8 cellular contexts compared by ENCODE assay signal in the genomic region with DNA sequence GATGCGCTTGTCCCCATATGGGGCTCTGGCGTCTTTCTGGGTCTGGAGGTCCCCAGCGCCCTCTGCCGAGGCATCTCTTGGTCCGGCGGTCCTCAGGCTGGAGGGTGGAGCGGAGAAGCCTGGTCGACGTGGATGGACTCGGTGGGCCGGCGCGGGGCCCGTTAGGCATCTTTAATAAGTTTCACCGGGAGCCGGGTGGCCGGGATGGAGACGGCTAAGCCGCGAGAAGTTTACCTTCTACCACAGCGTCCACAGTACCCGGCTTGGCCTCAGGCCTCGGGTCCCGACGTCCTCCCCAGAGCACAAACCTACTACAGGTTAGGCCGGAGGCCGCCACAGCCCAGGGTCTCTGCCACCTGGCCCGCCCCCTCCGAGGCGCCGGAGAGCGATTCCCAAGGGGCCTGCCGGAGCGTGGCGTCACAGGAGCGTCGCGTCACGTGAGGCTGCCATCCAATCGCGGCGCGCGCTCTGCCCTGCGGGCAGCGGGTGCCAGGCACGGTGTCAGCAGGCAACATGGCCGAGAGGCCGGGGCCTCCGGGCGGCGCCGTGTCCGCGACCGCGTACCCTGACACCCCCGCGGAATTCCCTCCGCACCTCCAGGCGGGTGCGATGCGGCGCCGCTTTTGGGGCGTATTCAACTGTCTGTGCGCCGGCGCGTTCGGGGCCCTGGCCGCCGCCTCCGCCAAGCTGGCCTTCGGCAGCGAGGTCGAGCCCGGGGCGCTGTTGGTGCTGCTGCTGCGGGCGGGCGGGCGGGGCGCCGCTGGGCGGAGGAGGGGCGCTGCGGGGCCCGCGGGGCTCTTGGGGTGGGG. TPM values are rescaled to one million over a fixed set of nuclear protein-coding genes. Genes with fewer than 3 reads are reported as not detected.
DNase-seq lines count a peak whose midpoint lies in the region; ATAC-seq, FAIRE-seq and TF ChIP-seq lines count a peak whose summit lies in the region.

A gene (plus strand): TSS at position 501 of the 809 bp plus-strand sequence. CDS start 13 bp downstream, at position 514.

- H3K27ac ChIP-seq in MM.1S (ENCODE audit: low read length) (peak within 1 kb of the TSS; percentile 62; the same call in 1 of the 2 replicates), ovary (peak within 1 kb of the TSS; percentile 72 to 79), thymus (ENCODE audit: low read depth) (peak within 1 kb of the TSS; percentile 95)

- no peaks in the 10 kb centered on the region for H3K9me2 ChIP-seq in MM.1S (replicated peaks; ENCODE audit: insufficient read depth, low read length)

- POLR2A ChIA-PET in activated naive CD8-positive, alpha-beta T cell treated with anti-CD3 and anti-CD28 coated beads, Interleukin-2, amount 10 ng/mL, durations not matched to agents 7 days and 5 days (lab: Charles Lee), result no interaction called here

- H3K4me1 Mint-ChIP-seq in activated naive CD8-positive, alpha-beta T cell treated with anti-CD3 and anti-CD28 coated beads, Interleukin-2, amount 10 ng/mL, durations not matched to agents 7 days and 5 days, result peaks cover 28% of the 10 kb centered on the region

- peaks cover 7% of the 10 kb centered on the region for H3K36me3 Mint-ChIP-seq in activated naive CD8-positive, alpha-beta T cell treated with anti-CD3 and anti-CD28 coated beads, Interleukin-2, amount 10 ng/mL, durations not matched to agents 7 days and 5 days

- TF ChIP-seq POLR2A in H54 (IDR thresholded peaks at IDR 0.05; ENCODE audit: low read depth, low read length), result peak; percentile 83
- peak; percentile 81 for TF ChIP-seq POLR2A in ovary (IDR thresholded peaks at IDR 0.05)

- TF ChIP-seq CTCF in MM.1S (IDR thresholded peaks at IDR 0.05; ENCODE audit: low read length) (peak; percentile 20; the same call in 1 of the 2 replicates), ovary (IDR thresholded peaks at IDR 0.05) (peak in 1 of 3 donors; percentile 19)

- peak within 1 kb of the TSS; percentile 98 for H2AFZ ChIP-seq in MM.1S (ENCODE audit: low read length)

- H3K4me3 Mint-ChIP-seq in activated naive CD8-positive, alpha-beta T cell treated with anti-CD3 and anti-CD28 coated beads, Interleukin-2, amount 10 ng/mL, durations not matched to agents 7 days and 5 days, result peak within 1 kb of the TSS; percentile 86

- intact Hi-C loops in head of caudate nucleus (cut with DNase I) (loop anchor here (5.0 kb wide), 2 partner anchors 99 to 116 kb away; a partner anchor contains a TSS), ovary (cut with DNase I) (loop anchor here in 1 of 4 donors (5.0 to 10.0 kb wide), 2 partner anchors 103 to 826 kb away; a partner anchor contains a TSS)

- no peaks in the 10 kb centered on the region for H3K9me3 Mint-ChIP-seq in activated naive CD8-positive, alpha-beta T cell treated with anti-CD3 and anti-CD28 coated beads, Interleukin-2, amount 10 ng/mL, durations not matched to agents 7 days and 5 days

- H3K4me3 ChIP-seq in MM.1S (ENCODE audit: low read length), result peak within 1 kb of the TSS; percentile 89
- peak within 1 kb of the TSS; percentile 69 for H3K4me3 ChIP-seq in ovary
- peak within 1 kb of the TSS; percentile 82 for H3K4me3 ChIP-seq in thymus (ENCODE audit: low read length)

- H3K79me2 ChIP-seq in MM.1S (ENCODE audit: low read length), result peaks cover 6% of the 10 kb centered on the region

- peaks cover 12% of the 10 kb centered on the region for H3F3A ChIP-seq in MM.1S (ENCODE audit: insufficient read depth, low read length)

- H3K36me3 ChIP-seq in MM.1S (replicated peaks; ENCODE audit: insufficient read depth, low read length) (no peaks in the 10 kb centered on the region), ovary (no peaks in the 10 kb centered on the region), thymus (ENCODE audit: control insufficient read depth, insufficient read depth) (peaks cover 4% of the 10 kb centered on the region)

- H4K20me1 ChIP-seq in MM.1S (ENCODE audit: insufficient read depth, low read length), result no peaks in the 10 kb centered on the region

- ATAC-seq in activated naive CD8-positive, alpha-beta T cell treated with anti-CD3 and anti-CD28 coated beads, Interleukin-2, amount 10 ng/mL, durations not matched to agents 7 days and 5 days (ENCODE audit: low read depth), result peak; percentile 93

- H3K27ac Mint-ChIP-seq in activated naive CD8-positive, alpha-beta T cell treated with anti-CD3 and anti-CD28 coated beads, Interleukin-2, amount 10 ng/mL, durations not matched to agents 7 days and 5 days, result peak within 1 kb of the TSS; percentile 85

- no peak for FAIRE-seq in H54 (lab: Jason Lieb, UNC)

- DNase-seq in GM03348 (ENCODE audit: low spot score), result peak; percentile 99
- peak; percentile 93 for DNase-seq in H54 (ENCODE audit: insufficient read length, low spot score)
- DNase-seq in MM.1S, result peak; percentile 93
- DNase-seq in SKM-1 treated with dmso at 0.1 percent for 144 hours (lab: John Stamatoyannopoulos, UW; ENCODE audit: unreplicated experiment), result peak; percentile 83
- peak; percentile 91 for DNase-seq in activated naive CD8-positive, alpha-beta T cell treated with anti-CD3 and anti-CD28 coated beads, Interleukin-2, amount 10 ng/mL, durations not matched to agents 7 days and 5 days
- DNase-seq in head of caudate nucleus, result peak; percentile 83 to 97 (median 94)
- DNase-seq in ovary, result peak; percentile 88 to 94 (median 92)

- no peaks in the 10 kb centered on the region for H3K27me3 Mint-ChIP-seq in activated naive CD8-positive, alpha-beta T cell treated with anti-CD3 and anti-CD28 coated beads, Interleukin-2, amount 10 ng/mL, durations not matched to agents 7 days and 5 days

- no peaks in the 10 kb centered on the region for H3K27me3 ChIP-seq in MM.1S (replicated peaks; ENCODE audit: insufficient read depth, low read length)
- H3K27me3 ChIP-seq in ovary, result no peaks in the 10 kb centered on the region
- H3K27me3 ChIP-seq in thymus (ENCODE audit: control insufficient read depth, insufficient read depth), result no peaks in the 10 kb centered on the region

- H3K9ac ChIP-seq in MM.1S (ENCODE audit: low read length), result peak within 1 kb of the TSS; percentile 77

- peak within 1 kb of the TSS; percentile 81 for H3K4me2 ChIP-seq in MM.1S (ENCODE audit: low read depth, low read length)

- peaks cover 24% of the 10 kb centered on the region for H3K4me1 ChIP-seq in MM.1S (ENCODE audit: low read length)
- H3K4me1 ChIP-seq in ovary (ENCODE audit: insufficient read depth), result peaks cover 5% of the 10 kb centered on the region
- peaks cover 25% of the 10 kb centered on the region for H3K4me1 ChIP-seq in thymus (ENCODE audit: control insufficient read depth, insufficient read depth, low read length)

- 1 to 3% (median 1%) methylated on average over 22 to 86 of the region's 90 CpGs for WGBS in ovary, 3 donors
- WGBS in thymus, result 2% methylated on average over 90 of the region's 90 CpGs

- TF ChIP-seq EP300 in ovary (IDR thresholded peaks at IDR 0.05), result no peak

- H3K9me3 ChIP-seq in MM.1S (replicated peaks; ENCODE audit: insufficient read depth, low read length) (no peaks in the 10 kb centered on the region), ovary (peaks cover 0 to 2% of the 10 kb centered on the region in 2 donors), thymus (ENCODE audit: control insufficient read depth) (no peaks in the 10 kb centered on the region)

RNA-seq across cellular contexts. Expression of the gene that starts here (rescaled TPM):
- total RNA-seq in activated naive CD8-positive, alpha-beta T cell treated with anti-CD3 and anti-CD28 coated beads, Interleukin-2, amount 10 ng/mL, durations not matched to agents 7 days and 5 days, result 10 to 100 TPM; 14.5 to 17.2 TPM
- total RNA-seq in ovary, result 10 to 100 TPM; 11.2 to 24.0 (median 14.6) TPM
- polyA plus RNA-seq in ovary, result 10 to 100 TPM; 11.8 to 27.5 TPM
- 49.0 TPM for polyA plus RNA-seq in thymus

Comparison
In these comparisons a context has a peak if more than half of its experiments do, and no peak if none do; other contexts are left out.
1. Peak in every context shown above with its lines: DNase-seq, ATAC-seq, H3K4me3 ChIP-seq and H3K27ac ChIP-seq.